Comparison of ENCODE assay signal across 21 cellular contexts in genomic region chr9:21991039-21991959, GRCh38. TPM values are rescaled to one million over a fixed set of nuclear protein-coding genes. Genes with fewer than 3 reads are reported as not detected.
DNase-seq lines count a peak whose midpoint lies in the region; ATAC-seq and TF ChIP-seq lines count a peak whose summit lies in the region.
"Had no signal": no experiment of that assay in that cellular context is flagged by ENCODE, and none has a peak within 500 bp of the region (broad histone marks: within the 10 kb centered on the region; RNA-seq: fewer than 3 reads in every experiment).

No MANE protein-coding gene starts in this region.

- peak; percentile 43 for DNase-seq in NCI-H1092 treated with DMSO at 0.1 percent for 48 hours (lab: John Stamatoyannopoulos, UW)
- DNase-seq in NCI-H1092 (lab: John Stamatoyannopoulos, UW) = no peak
- DNase-seq in HL-60 (ENCODE audit: low read depth in 1 of 2, low spot score in 1 of 2) = no peak
- DNase-seq in OCI-M1 (lab: John Stamatoyannopoulos, UW) = peak; percentile 50
- peak; percentile 50 for DNase-seq in kidney glomerular epithelial cell (lab: John Stamatoyannopoulos, UW)
- no peak for DNase-seq in CD8-positive, alpha-beta memory T cell
- DNase-seq: 8988T; activated CD4-positive, CD25-positive, alpha-beta regulatory T cell treated with anti-CD3 and anti-CD28 coated beads, Interleukin-2, amount 50 U/mL, for 72 hours; activated CD8-positive, alpha-beta memory T cell treated with anti-CD3 and anti-CD28 coated beads, Interleukin-2, amount 50 U/mL, for 48 hours; caudate nucleus; GOT3; midbrain; stimulated activated naive CD8-positive, alpha-beta T cell treated with anti-CD3 and anti-CD28 coated beads, Interleukin-15, Interleukin-2, amounts not matched to agents 100 U/mL and 50 U/mL, for 24 hours; uterus had no signal

- peaks cover 0 to 7% (median 0%) of the 10 kb centered on the region in 3 donors for H3K36me3 Mint-ChIP-seq in CD8-positive, alpha-beta memory T cell

- no peaks in the 10 kb centered on the region for H3K27me3 ChIP-seq in HL-60 (ENCODE audit: insufficient read depth, poor library complexity, severe bottlenecking)
- H3K27me3 ChIP-seq in CD8-positive, alpha-beta memory T cell (ENCODE audit: insufficient read depth, low read length, poor library complexity, severe bottlenecking) = peaks cover 4% of the 10 kb centered on the region

- H3K9me3 ChIP-seq in CD8-positive, alpha-beta memory T cell (ENCODE audit: low read length) = no peaks in the 10 kb centered on the region
- H3K9me3 ChIP-seq: gastroesophageal sphincter, neutrophil, uterus had no signal

- H3K4me3 Mint-ChIP-seq in CD8-positive, alpha-beta memory T cell = peak overlapping the region in 1 of 7 donors; percentile 61

- no peaks in the 10 kb centered on the region for H3K36me3 ChIP-seq in CD8-positive, alpha-beta memory T cell (ENCODE audit: insufficient read depth, low read length)
- H3K36me3 ChIP-seq: gastroesophageal sphincter, neutrophil, uterus had no signal

- peak overlapping the region; percentile 54 for H3K27ac ChIP-seq in HL-60 (replicated peaks)
- H3K27ac ChIP-seq in CD8-positive, alpha-beta memory T cell (ENCODE audit: low read depth, low read length) = no peak overlapping the region
- H3K27ac ChIP-seq: gastroesophageal sphincter, neutrophil, uterus had no signal

- POLR2A ChIA-PET in CD8-positive, alpha-beta memory T cell (lab: Charles Lee) = no interaction called here

- peaks cover 15 to 27% (median 22%) of the 10 kb centered on the region in 3 donors for H3K4me1 Mint-ChIP-seq in CD8-positive, alpha-beta memory T cell

- H3K27me3 Mint-ChIP-seq in CD8-positive, alpha-beta memory T cell = peaks cover 13 to 27% of the 10 kb centered on the region in 2 donors

- peaks cover 19% of the 10 kb centered on the region for H3K4me1 ChIP-seq in CD8-positive, alpha-beta memory T cell (ENCODE audit: insufficient read depth, low read length)

- no peak for TF ChIP-seq CTCF in HL-60 (IDR thresholded peaks at IDR 0.05; ENCODE audit: insufficient read depth, low read length)

- ATAC-seq in HG02571 (IDR thresholded peaks at IDR 0.05; ENCODE audit: unreplicated experiment) = no peak
- ATAC-seq in GM18873 (IDR thresholded peaks at IDR 0.05; ENCODE audit: low FRiP score, unreplicated experiment) = no peak
- ATAC-seq: activated naive CD4-positive, alpha-beta T cell treated with anti-CD3 and anti-CD28 coated beads, Interleukin-2, amount 50 U/mL, for 72 hours; gastroesophageal sphincter; K562; stimulated activated naive CD8-positive, alpha-beta T cell treated with anti-CD3 and anti-CD28 coated beads, Interleukin-15, Interleukin-2, amounts not matched to agents 100 U/mL and 50 U/mL, for 24 hours had no signal

- H3K4me3 ChIP-seq in HL-60 (replicated peaks; ENCODE audit: insufficient read depth, low read length) = peak overlapping the region; percentile 29
- no peak overlapping the region for H3K4me3 ChIP-seq in CD8-positive, alpha-beta memory T cell (ENCODE audit: low read length)
- H3K4me3 ChIP-seq: gastroesophageal sphincter, K562, uterus had no signal

- CTCF ChIA-PET in CD8-positive, alpha-beta memory T cell (lab: Charles Lee) = interaction anchor here (1.0 to 2.8 kb wide), 5 partner anchors 17 to 178 kb away, joined by 3 to 9 read pairs (median 4); partner anchors contain the start of gene CDKN2B

- H3K9me3 Mint-ChIP-seq in CD8-positive, alpha-beta memory T cell = no peaks in the 10 kb centered on the region
- H3K9me3 Mint-ChIP-seq: activated naive CD4-positive, alpha-beta T cell treated with anti-CD3 and anti-CD28 coated beads, Interleukin-2, amount 50 U/mL, for 72 hours had no signal

- H3K27ac Mint-ChIP-seq in CD8-positive, alpha-beta memory T cell = no peak overlapping the region
- H3K27ac Mint-ChIP-seq: activated naive CD4-positive, alpha-beta T cell treated with anti-CD3 and anti-CD28 coated beads, Interleukin-2, amount 50 U/mL, for 72 hours had no signal

RNA-seq across cellular contexts. Expression of gene CDKN2A, which starts 2.9 kb away (rescaled TPM):
- total RNA-seq in CD8-positive, alpha-beta memory T cell = 1 to 10 TPM; 3.9 to 4.1 TPM
- polyA plus RNA-seq in CD8-positive, alpha-beta memory T cell = 6.8 TPM
- total RNA-seq: K562, skeletal muscle tissue had no signal
- polyA plus RNA-seq: K562 had no signal

RNA-seq across cellular contexts. Expression of gene CDKN2B-AS1, which starts 3.3 kb away (rescaled TPM):
- under 1 TPM; 0.58 to 0.74 TPM for total RNA-seq in CD8-positive, alpha-beta memory T cell
- not detected for polyA plus RNA-seq in CD8-positive, alpha-beta memory T cell
- total RNA-seq: K562 had no signal
- polyA plus RNA-seq: K562 had no signal

RNA-seq across cellular contexts. Expression of gene CDKN2B, which starts 17.8 kb away (rescaled TPM):
- under 1 TPM in 1 of 2 experiments, not detected in 1; 0.09 TPM for total RNA-seq in CD8-positive, alpha-beta memory T cell
- 0.16 TPM for polyA plus RNA-seq in CD8-positive, alpha-beta memory T cell
- total RNA-seq: K562, skeletal muscle tissue had no signal
- polyA plus RNA-seq: K562 had no signal

Comparison
In these comparisons a context has a peak if more than half of its experiments do, and no peak if none do; other contexts are left out.
1. DNase-seq: peak in NCI-H1092 treated with DMSO at 0.1 percent for 48 hours (single experiment), OCI-M1 (single experiment) and kidney glomerular epithelial cell (single experiment); none in NCI-H1092 (single experiment), HL-60 (0 of 2) and CD8-positive, alpha-beta memory T cell (0 of 5).